Comparison of ENCODE assay signal across 10 cellular contexts in genomic region chr18:48662021-48662661, GRCh38.
A peak's percentile ranks its signal among the peaks of the same experiment; 100 is the strongest.
DNase-seq lines count a peak whose midpoint lies in the region; ATAC-seq and TF ChIP-seq lines count a peak whose summit lies in the region.
"Had no signal": no experiment of that assay in that cellular context is flagged by ENCODE, and none has a peak within 500 bp of the region (broad histone marks: within the 10 kb centered on the region; RNA-seq: fewer than 3 reads in every experiment).

No MANE protein-coding gene starts in this region.

- peak; percentile 62 for ATAC-seq in body of pancreas
- ATAC-seq in lower lobe of right lung: peak; percentile 82 to 85
- ATAC-seq in HG03196 (IDR thresholded peaks at IDR 0.05; ENCODE audit: unreplicated experiment): no peak
- no peak for ATAC-seq in HG03378 (IDR thresholded peaks at IDR 0.05; ENCODE audit: unreplicated experiment)

- DNase-seq in AG08395 (ENCODE audit: low spot score) (peak; percentile 65), M059J (ENCODE audit: low read depth) (peak; percentile 74), body of pancreas (peak in 1 of 4 donors; percentile 38), lower lobe of right lung (no peak), hippocampal formation (lab: John Stamatoyannopoulos, UW) (no peak)
- DNase-seq in activated CD4-positive, CD25-positive, alpha-beta regulatory T cell (lab: John Stamatoyannopoulos, UW): no peak
- DNase-seq: activated CD4-positive, alpha-beta T cell treated with anti-CD3 and anti-CD28 coated beads, Interleukin-2, amount 50 U/mL, for 48 hours; DND-41 had no signal

- intact Hi-C loops in body of pancreas (cut with DNase I) (loop anchor here (5.0 kb wide), 1 partner anchor 185 kb away; no protein-coding TSS in a partner anchor), lower lobe of right lung (cut with DNase I) (loop anchor here (10.0 kb wide), 1 partner anchor 177 kb away; no protein-coding TSS in a partner anchor)

- H3K9me3 ChIP-seq in body of pancreas (no peaks in the 10 kb centered on the region), lower lobe of right lung (no peaks in the 10 kb centered on the region)

- TF ChIP-seq CTCF in body of pancreas (IDR thresholded peaks at IDR 0.05) (no peak), lower lobe of right lung (IDR thresholded peaks at IDR 0.05) (no peak)

- H3K27me3 ChIP-seq in body of pancreas: no peaks in the 10 kb centered on the region
- H3K27me3 ChIP-seq in lower lobe of right lung (ENCODE audit: low read depth): no peaks in the 10 kb centered on the region

- no peaks in the 10 kb centered on the region for H3K36me3 ChIP-seq in body of pancreas (replicated peaks in 1 of 2; ENCODE audit: insufficient read depth in 1 of 2, low read depth in 2 of 2)
- H3K36me3 ChIP-seq in lower lobe of right lung: peaks cover 5% of the 10 kb centered on the region

- 56 to 61% methylated on average over 9 of the region's 9 CpGs for WGBS in body of pancreas, 2 donors

- H3K4me3 ChIP-seq in body of pancreas (no peak overlapping the region), lower lobe of right lung (no peak overlapping the region)

- H3K27ac ChIP-seq in body of pancreas (peak overlapping the region in 3 of 4 donors; percentile 10 to 63 (median 46)), lower lobe of right lung (peak overlapping the region; percentile 62)

- no peak for TF ChIP-seq POLR2A in body of pancreas (IDR thresholded peaks at IDR 0.05)

- H3K4me1 ChIP-seq in body of pancreas: peaks cover 16% of the 10 kb centered on the region
- H3K4me1 ChIP-seq in lower lobe of right lung: peaks cover 33% of the 10 kb centered on the region

Comparison
In these comparisons a context has a peak if more than half of its experiments do, and no peak if none do; other contexts are left out.
1. DNase-seq: peak in AG08395 (single experiment) and M059J (single experiment); none in lower lobe of right lung (single experiment), activated CD4-positive, CD25-positive, alpha-beta regulatory T cell (0 of 4) and hippocampal formation (0 of 2).
2. ATAC-seq: peak in body of pancreas (single experiment) and lower lobe of right lung (2 of 2); none in HG03196 (single experiment) and HG03378 (single experiment).